ENCODE assay signal across 25 cellular contexts in the genomic region with DNA sequence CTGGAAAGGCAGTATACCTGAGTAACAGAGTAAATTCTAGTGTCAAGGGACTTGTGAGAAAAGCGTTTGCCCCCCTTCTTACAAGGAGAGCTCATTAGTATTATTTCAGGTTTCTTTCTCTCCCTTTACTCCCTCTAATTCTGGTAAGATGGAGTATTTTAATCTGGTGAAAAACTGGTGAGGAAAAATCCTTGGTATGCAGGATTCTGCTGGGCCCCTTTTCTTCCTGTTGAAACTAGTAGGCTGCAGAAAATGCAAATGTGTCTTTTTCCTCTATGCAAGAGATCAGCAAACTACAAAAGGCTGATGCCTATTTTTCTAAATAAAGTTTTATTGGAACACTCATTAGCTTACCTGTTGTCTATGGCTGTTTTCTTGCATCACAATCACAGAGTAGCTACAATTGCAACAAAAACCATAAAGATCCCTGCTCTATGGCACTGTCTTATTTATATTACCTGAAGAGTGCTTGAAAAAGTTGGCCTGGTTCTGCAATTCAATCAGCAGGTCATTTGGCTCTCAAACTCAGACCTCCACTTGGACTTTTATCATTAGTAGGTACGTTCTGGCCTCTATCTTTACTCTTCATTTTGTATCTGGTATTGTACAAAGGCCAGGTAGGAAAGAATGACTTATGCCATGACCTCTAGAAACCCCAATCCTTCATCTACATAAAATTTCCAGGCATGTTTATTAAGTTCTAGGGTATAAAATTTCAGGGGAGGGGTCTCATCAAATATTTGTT.
A peak's percentile ranks its signal among the peaks of the same experiment; 100 is the strongest.
DNase-seq lines count a peak whose midpoint lies in the region; ATAC-seq and TF ChIP-seq lines count a peak whose summit lies in the region.
"Had no signal": no experiment of that assay in that cellular context is flagged by ENCODE, and none has a peak within 500 bp of the region (broad histone marks: within the 10 kb centered on the region; RNA-seq: fewer than 3 reads in every experiment).

No MANE protein-coding gene starts in this region.

- peaks cover 92% of the 10 kb centered on the region for H3K79me2 ChIP-seq in GM23248 (ENCODE audit: insufficient read depth)
- no peaks in the 10 kb centered on the region for H3K79me2 ChIP-seq in neural progenitor cell (ENCODE audit: low read depth)

- in situ Hi-C loops in GM23248 (cut with MboI), result loop anchor here (25.0 kb wide), 1 partner anchor 378 kb away; no protein-coding TSS in a partner anchor

- H3K4me1 ChIP-seq in GM23248 (ENCODE audit: insufficient read depth), result peaks cover 46% of the 10 kb centered on the region
- H3K4me1 ChIP-seq in ascending aorta, result peaks cover 6 to 38% of the 10 kb centered on the region in 2 donors
- H3K4me1 ChIP-seq in neural progenitor cell, result peaks cover 42% of the 10 kb centered on the region
- H3K4me1 ChIP-seq: breast epithelium, psoas muscle, suprapubic skin had no signal

- ATAC-seq in HG02973 (IDR thresholded peaks at IDR 0.05; ENCODE audit: unreplicated experiment), result no peak
- no peak for ATAC-seq in GM18861 (IDR thresholded peaks at IDR 0.05; ENCODE audit: unreplicated experiment)
- no peak for ATAC-seq in HG02970 (IDR thresholded peaks at IDR 0.05; ENCODE audit: low FRiP score, unreplicated experiment)
- ATAC-seq: activated CD8-positive, alpha-beta T cell treated with anti-CD3 and anti-CD28 coated beads, Interleukin-2, amount 10 ng/mL, durations not matched to agents 7 days and 5 days; psoas muscle; T-helper 17 cell had no signal

- no peak overlapping the region for H3K4me3 Mint-ChIP-seq in neural progenitor cell
- H3K4me3 Mint-ChIP-seq: activated CD8-positive, alpha-beta T cell treated with anti-CD3 and anti-CD28 coated beads, Interleukin-2, amount 10 ng/mL, durations not matched to agents 7 days and 5 days; activated naive CD4-positive, alpha-beta T cell treated with anti-CD3 and anti-CD28 coated beads, Interleukin-2, amount 50 U/mL, for 24 hours; nephron; T-helper 17 cell had no signal

- H3K27ac ChIP-seq in GM23248 (no peak overlapping the region), ascending aorta (peak overlapping the region; percentile 3 to 14), neural progenitor cell (peak overlapping the region; percentile 67)
- H3K27ac ChIP-seq: breast epithelium, psoas muscle, spleen, suprapubic skin, WERI-Rb-1 had no signal

- TF ChIP-seq CTCF in ascending aorta (IDR thresholded peaks at IDR 0.05) (no peak), neural progenitor cell (IDR thresholded peaks at IDR 0.05) (no peak)

- H3K4me3 ChIP-seq in GM23248, result no peak overlapping the region
- no peak overlapping the region for H3K4me3 ChIP-seq in ascending aorta
- peak overlapping the region; percentile 7 for H3K4me3 ChIP-seq in neural progenitor cell
- H3K4me3 ChIP-seq: breast epithelium, psoas muscle, spleen, suprapubic skin had no signal

- H3K27me3 ChIP-seq in GM23248 (replicated peaks; ENCODE audit: insufficient read depth) (no peaks in the 10 kb centered on the region), ascending aorta (no peaks in the 10 kb centered on the region), neural progenitor cell (no peaks in the 10 kb centered on the region)
- H3K27me3 ChIP-seq: breast epithelium, spleen, suprapubic skin had no signal

- H3K9ac ChIP-seq in GM23248, result no peak overlapping the region
- no peak overlapping the region for H3K9ac ChIP-seq in neural progenitor cell

- peak overlapping the region; percentile 81 for H3K27ac Mint-ChIP-seq in neural progenitor cell
- H3K27ac Mint-ChIP-seq: activated CD8-positive, alpha-beta T cell treated with anti-CD3 and anti-CD28 coated beads, Interleukin-2, amount 10 ng/mL, durations not matched to agents 7 days and 5 days; activated naive CD4-positive, alpha-beta T cell treated with anti-CD3 and anti-CD28 coated beads, Interleukin-2, amount 50 U/mL, for 24 hours had no signal

- DNase-seq in GM23248, result peak; percentile 20
- DNase-seq in ascending aorta (ENCODE audit: low spot score in 2 of 2), result no peak
- DNase-seq in fibroblast of peridontal ligament (ENCODE audit: extremely low read depth), result peak; percentile 23
- DNase-seq in neural progenitor cell (ENCODE audit: low spot score), result peak; percentile 62
- no peak for DNase-seq in NCI-H1417 treated with DMSO at 0.1 percent for 48 hours (lab: John Stamatoyannopoulos, UW)
- DNase-seq: activated CD8-positive, alpha-beta T cell treated with anti-CD3 and anti-CD28 coated beads, Interleukin-2, amount 10 ng/mL, durations not matched to agents 7 days and 5 days; activated T-cell treated with anti-CD3 and anti-CD28 coated beads, Interleukin-2, amount 50 U/mL, for 48 hours; AML-193; GDM1; kidney; NCI-H187 treated with DMSO at 0.1 percent for 48 hours; OCI-M1; psoas muscle; SHP77; spleen; T-helper 17 cell; WERI-Rb-1 had no signal

- H3K27me3 Mint-ChIP-seq in neural progenitor cell (ENCODE audit: insufficient read depth, low read depth), result no peaks in the 10 kb centered on the region
- H3K27me3 Mint-ChIP-seq: activated naive CD4-positive, alpha-beta T cell treated with anti-CD3 and anti-CD28 coated beads, Interleukin-2, amount 50 U/mL, for 24 hours; IgD-negative memory B cell; T-helper 17 cell had no signal

- H3K4me1 Mint-ChIP-seq in neural progenitor cell, result peaks cover 55% of the 10 kb centered on the region

- intact Hi-C loops in ascending aorta (cut with DNase I), result loop anchor here (5.0 to 10.0 kb wide), 2 partner anchors 112 to 396 kb away; a partner anchor contains a TSS

- H4K20me1 ChIP-seq in GM23248 (ENCODE audit: insufficient read depth), result no peaks in the 10 kb centered on the region
- peaks cover 15% of the 10 kb centered on the region for H4K20me1 ChIP-seq in neural progenitor cell (ENCODE audit: low read depth)

- H3K36me3 ChIP-seq in GM23248 (ENCODE audit: low read depth) (no peaks in the 10 kb centered on the region), ascending aorta (no peaks in the 10 kb centered on the region), neural progenitor cell (no peaks in the 10 kb centered on the region)
- H3K36me3 ChIP-seq: breast epithelium, spleen, suprapubic skin, WERI-Rb-1 had no signal

- H3K9me3 ChIP-seq in GM23248 (ENCODE audit: low read depth) (no peaks in the 10 kb centered on the region), ascending aorta (no peaks in the 10 kb centered on the region), neural progenitor cell (ENCODE audit: low read depth) (peaks cover 5% of the 10 kb centered on the region)
- H3K9me3 ChIP-seq: breast epithelium, psoas muscle, spleen, suprapubic skin had no signal

- H3K36me3 Mint-ChIP-seq in neural progenitor cell, result peaks cover 15% of the 10 kb centered on the region
- H3K36me3 Mint-ChIP-seq: IgD-negative memory B cell had no signal

- peak overlapping the region; percentile 52 for H3K4me2 ChIP-seq in GM23248 (ENCODE audit: unreplicated experiment)
- peak overlapping the region; percentile 50 for H3K4me2 ChIP-seq in neural progenitor cell

- H3F3A ChIP-seq in GM23248 (ENCODE audit: insufficient read depth) (peaks cover 27% of the 10 kb centered on the region), neural progenitor cell (ENCODE audit: low read depth) (peaks cover 23% of the 10 kb centered on the region)

- 95 to 100% methylated on average over 2 of the region's 2 CpGs for WGBS in GM23248 (ENCODE audit: low coverage in 1 of 2, low lambda C conversion rate in 2 of 2, missing lambda C conversion rate in 2 of 2), 2 experiments

- no peak overlapping the region for H2AFZ ChIP-seq in GM23248
- no peak overlapping the region for H2AFZ ChIP-seq in neural progenitor cell (replicated peaks)

- H3K9me3 Mint-ChIP-seq in neural progenitor cell, result peaks cover 16% of the 10 kb centered on the region
- H3K9me3 Mint-ChIP-seq: activated naive CD4-positive, alpha-beta T cell treated with anti-CD3 and anti-CD28 coated beads, Interleukin-2, amount 50 U/mL, for 24 hours; IgD-negative memory B cell; nephron had no signal

- H3K9me2 ChIP-seq in GM23248 (ENCODE audit: insufficient read depth), result no peaks in the 10 kb centered on the region

Comparison
In these comparisons a context has a peak if more than half of its experiments do, and no peak if none do; other contexts are left out.
1. DNase-seq: peak in GM23248 (single experiment), fibroblast of peridontal ligament (single experiment) and neural progenitor cell (single experiment); none in ascending aorta (0 of 2) and NCI-H1417 treated with DMSO at 0.1 percent for 48 hours (single experiment).